ENCODE assay signal across 8 cellular contexts in the genomic region with DNA sequence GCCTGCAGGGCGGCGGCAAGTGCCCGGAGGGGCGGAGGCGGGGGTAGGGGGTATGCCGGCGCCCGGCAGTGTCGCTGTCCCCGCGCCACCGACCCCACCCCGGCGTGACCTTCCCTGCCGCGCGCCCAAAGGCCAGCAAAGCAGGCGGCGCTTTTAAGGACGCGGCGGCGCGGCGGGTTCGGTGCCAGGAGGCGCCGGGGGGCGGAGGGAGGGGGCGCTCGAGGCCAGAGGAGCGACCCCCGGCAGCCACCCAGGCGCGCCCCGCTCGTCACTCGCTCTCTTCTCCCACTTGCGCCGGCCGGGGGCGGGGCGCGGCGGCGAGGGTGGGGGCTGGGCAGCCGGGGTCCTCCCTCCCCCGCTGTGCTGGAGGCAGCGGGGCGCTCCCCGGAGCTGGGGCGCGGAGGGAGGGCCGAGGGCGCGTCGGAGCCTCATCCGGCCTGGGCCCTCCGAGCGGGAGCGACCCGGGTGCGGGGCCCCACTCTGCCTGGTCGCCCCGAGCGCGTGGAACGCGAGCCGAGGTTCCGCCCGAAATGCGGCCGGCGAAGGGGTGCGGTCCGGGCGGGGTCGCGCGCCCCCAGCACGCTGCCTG. TPM values are rescaled to one million over a fixed set of nuclear protein-coding genes. Genes with fewer than 3 reads are reported as not detected.
DNase-seq lines count a peak whose midpoint lies in the region; ATAC-seq and TF ChIP-seq lines count a peak whose summit lies in the region.

No MANE protein-coding gene starts in this region.

- no peak for TF ChIP-seq RAD21 in SK-N-SH (IDR thresholded peaks at IDR 0.05; ENCODE audit: low read length)

- peaks cover 11 to 45% of the 10 kb centered on the region in 2 experiments; a peak in 2 of 4 replicates for H3K4me1 ChIP-seq in SK-N-SH (ENCODE audit: control insufficient read depth in 1 of 2, insufficient read depth in 2 of 2, low read depth in 1 of 2, low read length in 1 of 2)
- peaks cover 0 to 48% of the 10 kb centered on the region in 2 donors for H3K4me1 ChIP-seq in right atrium auricular region
- H3K4me1 ChIP-seq in rectal smooth muscle tissue (ENCODE audit: control insufficient read depth, insufficient read depth, low read length) = peaks cover 26% of the 10 kb centered on the region

- H3K9me3 ChIP-seq in SK-N-SH (no peaks in the 10 kb centered on the region), right atrium auricular region (no peaks in the 10 kb centered on the region)

- H3K27ac ChIP-seq in SK-N-SH (ENCODE audit: low read depth in 2 of 2, low read length in 1 of 2) = no peak overlapping the region
- H3K27ac ChIP-seq in right atrium auricular region = peak overlapping the region; percentile 97 to 98
- peak overlapping the region; percentile 96 for H3K27ac ChIP-seq in rectal smooth muscle tissue (ENCODE audit: low read depth, low read length)

- H3K4me2 ChIP-seq in SK-N-SH = peak overlapping the region; percentile 88

- 17% methylated on average over 32 of the region's 82 CpGs for WGBS in SK-N-SH (ENCODE audit: low lambda C conversion rate)

- H3K4me1 Mint-ChIP-seq in activated naive CD8-positive, alpha-beta T cell (ENCODE audit: low read depth) = peaks cover 1% of the 10 kb centered on the region

- H3K9ac ChIP-seq in SK-N-SH (peak overlapping the region; percentile 51; the same call in 1 of the 2 replicates), rectal smooth muscle tissue (ENCODE audit: low read length) (peak overlapping the region; percentile 61)

- H3K27me3 ChIP-seq in SK-N-SH (ENCODE audit: insufficient read depth) (no peaks in the 10 kb centered on the region), right atrium auricular region (no peaks in the 10 kb centered on the region), rectal smooth muscle tissue (ENCODE audit: control insufficient read depth, insufficient read depth, low read length) (no peaks in the 10 kb centered on the region)

- H4K20me1 ChIP-seq in SK-N-SH (ENCODE audit: insufficient read depth) = peaks cover 18% of the 10 kb centered on the region

- ATAC-seq in SK-N-SH treated with all-trans-retinoic acid at 6 μM for 48 hours = no peak; the same call in 2 of the 3 replicates

- no peaks in the 10 kb centered on the region for H3K9me2 ChIP-seq in SK-N-SH

- H3K36me3 Mint-ChIP-seq in activated naive CD8-positive, alpha-beta T cell = no peaks in the 10 kb centered on the region

- H3K36me3 ChIP-seq in SK-N-SH (replicated peaks in 1 of 2; ENCODE audit: control insufficient read depth in 1 of 2, insufficient read depth in 2 of 2, low read length in 1 of 2) = no peaks in the 10 kb centered on the region
- no peaks in the 10 kb centered on the region for H3K36me3 ChIP-seq in right atrium auricular region
- no peaks in the 10 kb centered on the region for H3K36me3 ChIP-seq in rectal smooth muscle tissue (ENCODE audit: control insufficient read depth, insufficient read depth, low read length)

- CTCF ChIA-PET in SK-N-SH (lab: Yijun Ruan, JAX) = no interaction called here

- DNase-seq in SK-N-SH (peak; percentile 73), right atrium auricular region (ENCODE audit: low spot score) (no peak), kidney tubule cell (ENCODE audit: low spot score) (no peak), 8988T (no peak), NCI-H1694 (lab: John Stamatoyannopoulos, UW) (no peak)

- H3K27me3 Mint-ChIP-seq in activated naive CD8-positive, alpha-beta T cell = peaks cover 6% of the 10 kb centered on the region

- POLR2A ChIA-PET in SK-N-SH (lab: Yijun Ruan, JAX) = no interaction called here

- TF ChIP-seq CTCF in SK-N-SH (IDR thresholded peaks at IDR 0.05) = no peak
- peak in 1 of 2 donors; percentile 29 for TF ChIP-seq CTCF in right atrium auricular region (IDR thresholded peaks at IDR 0.05)

- peak overlapping the region; percentile 51 to 64 for H3K4me3 ChIP-seq in SK-N-SH (ENCODE audit: low read depth in 2 of 2, low read length in 1 of 2)
- peak overlapping the region; percentile 59 to 74 for H3K4me3 ChIP-seq in right atrium auricular region
- peak overlapping the region; percentile 77 for H3K4me3 ChIP-seq in rectal smooth muscle tissue (ENCODE audit: low read length)

- H3K9me3 Mint-ChIP-seq in activated naive CD8-positive, alpha-beta T cell (ENCODE audit: low read depth) = no peaks in the 10 kb centered on the region

- peak overlapping the region; percentile 82 for H3K4me3 Mint-ChIP-seq in activated naive CD8-positive, alpha-beta T cell

- peaks cover 7% of the 10 kb centered on the region; the same call in 1 of the 2 replicates for H3K79me2 ChIP-seq in SK-N-SH (ENCODE audit: insufficient read depth)

- peaks cover 12% of the 10 kb centered on the region for H3F3A ChIP-seq in SK-N-SH (replicated peaks; ENCODE audit: insufficient read depth)

- TF ChIP-seq EP300 in SK-N-SH (IDR thresholded peaks at IDR 0.05; ENCODE audit: borderline replicate concordance in 1 of 2, low read depth in 1 of 2, low read length in 1 of 2) = no peak

- no peak overlapping the region for H3K27ac Mint-ChIP-seq in activated naive CD8-positive, alpha-beta T cell

- H2AFZ ChIP-seq in SK-N-SH (ENCODE audit: low read depth) = peak overlapping the region; percentile 66

TF ChIP-seq in SK-N-SH, 30 proteins besides CTCF, POLR2A, EP300 and RAD21 (continues in another document):
- TF ChIP-seq GATA2 (CRISPR knock-in tag; IDR thresholded peaks at IDR 0.05) (no peak), MXI1 (IDR thresholded peaks at IDR 0.05; ENCODE audit: low read depth, low read length) (no peak), SMC3 (IDR thresholded peaks at IDR 0.05; ENCODE audit: low read depth, low read length) (no peak), FOXJ3 (CRISPR knock-in tag; IDR thresholded peaks at IDR 0.05) (no peak), SIN3A (IDR thresholded peaks at IDR 0.05; ENCODE audit: borderline replicate concordance, low read depth, low read length) (no peak)
- TF ChIP-seq, protein P1, sequence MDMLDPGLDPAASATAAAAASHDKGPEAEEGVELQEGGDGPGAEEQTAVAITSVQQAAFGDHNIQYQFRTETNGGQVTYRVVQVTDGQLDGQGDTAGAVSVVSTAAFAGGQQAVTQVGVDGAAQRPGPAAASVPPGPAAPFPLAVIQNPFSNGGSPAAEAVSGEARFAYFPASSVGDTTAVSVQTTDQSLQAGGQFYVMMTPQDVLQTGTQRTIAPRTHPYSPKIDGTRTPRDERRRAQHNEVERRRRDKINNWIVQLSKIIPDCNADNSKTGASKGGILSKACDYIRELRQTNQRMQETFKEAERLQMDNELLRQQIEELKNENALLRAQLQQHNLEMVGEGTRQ (IDR thresholded peaks at IDR 0.05; ENCODE audit: borderline replicate concordance, low read depth, low read length) = no peak
- TF ChIP-seq, protein P2, sequence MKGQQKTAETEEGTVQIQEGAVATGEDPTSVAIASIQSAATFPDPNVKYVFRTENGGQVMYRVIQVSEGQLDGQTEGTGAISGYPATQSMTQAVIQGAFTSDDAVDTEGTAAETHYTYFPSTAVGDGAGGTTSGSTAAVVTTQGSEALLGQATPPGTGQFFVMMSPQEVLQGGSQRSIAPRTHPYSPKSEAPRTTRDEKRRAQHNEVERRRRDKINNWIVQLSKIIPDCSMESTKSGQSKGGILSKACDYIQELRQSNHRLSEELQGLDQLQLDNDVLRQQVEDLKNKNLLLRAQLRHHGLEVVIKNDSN (IDR thresholded peaks at IDR 0.05; ENCODE audit: borderline replicate concordance, low read depth) = no peak

TF ChIP-seq in SK-N-SH treated with all-trans-retinoic acid at 6 μM for 48 hours, 23 proteins besides CTCF, POLR2A, EP300 and RAD21 (continues in another document):
- TF ChIP-seq ZNF8 (CRISPR knock-in tag; IDR thresholded peaks at IDR 0.05) (no peak), BACH2 (CRISPR knock-in tag; IDR thresholded peaks at IDR 0.05; ENCODE audit: borderline replicate concordance) (no peak), TCF4 (CRISPR knock-in tag; IDR thresholded peaks at IDR 0.05; ENCODE audit: borderline replicate concordance) (no peak)
- TF ChIP-seq, protein P3, sequence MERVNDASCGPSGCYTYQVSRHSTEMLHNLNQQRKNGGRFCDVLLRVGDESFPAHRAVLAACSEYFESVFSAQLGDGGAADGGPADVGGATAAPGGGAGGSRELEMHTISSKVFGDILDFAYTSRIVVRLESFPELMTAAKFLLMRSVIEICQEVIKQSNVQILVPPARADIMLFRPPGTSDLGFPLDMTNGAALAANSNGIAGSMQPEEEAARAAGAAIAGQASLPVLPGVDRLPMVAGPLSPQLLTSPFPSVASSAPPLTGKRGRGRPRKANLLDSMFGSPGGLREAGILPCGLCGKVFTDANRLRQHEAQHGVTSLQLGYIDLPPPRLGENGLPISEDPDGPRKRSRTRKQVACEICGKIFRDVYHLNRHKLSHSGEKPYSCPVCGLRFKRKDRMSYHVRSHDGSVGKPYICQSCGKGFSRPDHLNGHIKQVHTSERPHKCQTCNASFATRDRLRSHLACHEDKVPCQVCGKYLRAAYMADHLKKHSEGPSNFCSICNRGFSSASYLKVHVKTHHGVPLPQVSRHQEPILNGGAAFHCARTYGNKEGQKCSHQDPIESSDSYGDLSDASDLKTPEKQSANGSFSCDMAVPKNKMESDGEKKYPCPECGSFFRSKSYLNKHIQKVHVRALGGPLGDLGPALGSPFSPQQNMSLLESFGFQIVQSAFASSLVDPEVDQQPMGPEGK (CRISPR knock-in tag; IDR thresholded peaks at IDR 0.05; ENCODE audit: borderline replicate concordance) = no peak
- TF ChIP-seq, protein P4, sequence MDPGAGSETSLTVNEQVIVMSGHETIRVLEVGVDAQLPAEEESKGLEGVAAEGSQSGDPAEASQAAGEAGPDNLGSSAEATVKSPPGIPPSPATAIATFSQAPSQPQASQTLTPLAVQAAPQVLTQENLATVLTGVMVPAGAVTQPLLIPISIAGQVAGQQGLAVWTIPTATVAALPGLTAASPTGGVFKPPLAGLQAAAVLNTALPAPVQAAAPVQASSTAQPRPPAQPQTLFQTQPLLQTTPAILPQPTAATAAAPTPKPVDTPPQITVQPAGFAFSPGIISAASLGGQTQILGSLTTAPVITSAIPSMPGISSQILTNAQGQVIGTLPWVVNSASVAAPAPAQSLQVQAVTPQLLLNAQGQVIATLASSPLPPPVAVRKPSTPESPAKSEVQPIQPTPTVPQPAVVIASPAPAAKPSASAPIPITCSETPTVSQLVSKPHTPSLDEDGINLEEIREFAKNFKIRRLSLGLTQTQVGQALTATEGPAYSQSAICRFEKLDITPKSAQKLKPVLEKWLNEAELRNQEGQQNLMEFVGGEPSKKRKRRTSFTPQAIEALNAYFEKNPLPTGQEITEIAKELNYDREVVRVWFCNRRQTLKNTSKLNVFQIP (CRISPR knock-in tag; IDR thresholded peaks at IDR 0.05; ENCODE audit: borderline replicate concordance, low read depth) = no peak

RNA-seq across cellular contexts. Expression of gene BAHCC1, which starts 8.5 kb away (rescaled TPM):
- polyA plus RNA-seq in SK-N-SH (2012; rRNA removed) = 3.6 and 6.4 TPM in 2 replicates
- polyA plus RNA-seq in SK-N-SH (2012; cell fraction: cytosol; rRNA removed) = 1.4 and 4.3 TPM in 2 replicates
- polyA plus RNA-seq in SK-N-SH (2012; cell fraction: nucleus; rRNA removed) = 27.3 and 28.3 TPM in 2 replicates
- total RNA-seq in right atrium auricular region = 10 to 100 TPM in 1 of 2 donors, 1 to 10 TPM in 1; 5.8 to 12.7 TPM

Comparison
In these comparisons a context has a peak if more than half of its experiments do, and no peak if none do; other contexts are left out.
1. H3K27ac ChIP-seq: peak in right atrium auricular region (2 of 2) and rectal smooth muscle tissue (single experiment); none in SK-N-SH (0 of 2).
2. Peak in every context shown above with its lines, with median percentiles within 50 percentile points of each other: H3K4me3 ChIP-seq.